Comparison of ENCODE assay signal across 21 cellular contexts in the genomic region with DNA sequence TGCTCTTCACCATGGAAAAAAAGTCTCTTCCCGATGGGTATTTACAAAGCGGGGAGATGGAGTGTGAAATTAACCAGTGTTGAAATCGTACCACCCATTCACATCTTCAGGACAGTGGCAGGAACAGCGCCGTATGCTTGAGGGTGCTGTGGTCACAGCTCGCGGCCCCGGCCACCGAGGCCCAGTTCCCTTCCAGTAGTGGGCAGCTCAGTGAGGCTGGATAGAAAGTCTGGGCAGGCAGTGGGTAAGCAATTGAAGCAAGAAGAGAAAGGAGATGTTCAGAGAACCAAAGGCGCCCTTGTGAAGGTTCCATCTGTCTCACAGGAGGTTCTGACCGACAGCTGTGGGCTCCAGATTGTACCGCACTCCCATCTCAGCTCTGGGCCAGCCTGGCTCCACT. TPM values are rescaled to one million over a fixed set of nuclear protein-coding genes. Genes with fewer than 3 reads are reported as not detected.
DNase-seq lines count a peak whose midpoint lies in the region; ATAC-seq and TF ChIP-seq lines count a peak whose summit lies in the region.
"Had no signal": no experiment of that assay in that cellular context is flagged by ENCODE, and none has a peak within 500 bp of the region (broad histone marks: within the 10 kb centered on the region; RNA-seq: fewer than 3 reads in every experiment).

No MANE protein-coding gene starts in this region.

- H2BK15ac ChIP-seq in H9 (ENCODE audit: low read depth, low read length) (no peak overlapping the region), neuronal stem cell (ENCODE audit: low read length) (no peak overlapping the region)

- H3K18ac ChIP-seq in H9 (ENCODE audit: insufficient read length, low read depth, low read length): no peak overlapping the region
- no peak overlapping the region for H3K18ac ChIP-seq in neuronal stem cell (ENCODE audit: low read length)

- no peak for ATAC-seq in activated CD4-positive, alpha-beta T cell treated with anti-CD3 and anti-CD28 coated beads for 36 hours
- ATAC-seq in GM19397 (IDR thresholded peaks at IDR 0.05; ENCODE audit: unreplicated experiment): no peak
- ATAC-seq: gastroesophageal sphincter, psoas muscle had no signal

- DNase-seq in activated CD4-positive, alpha-beta T cell treated with anti-CD3 and anti-CD28 coated beads for 36 hours: no peak
- DNase-seq in activated CD4-positive, alpha-beta T cell treated with anti-CD3 and anti-CD28 coated beads, Interleukin-2, amount 50 U/mL, for 4 hours: no peak
- DNase-seq in H9 (no peak), neuronal stem cell (ENCODE audit: low spot score) (no peak), NCI-H69 (lab: John Stamatoyannopoulos, UW) (no peak), NCI-H2081 (lab: John Stamatoyannopoulos, UW) (no peak)
- DNase-seq: activated CD4-positive, alpha-beta memory T cell treated with anti-CD3 and anti-CD28 coated beads for 36 hours; activated T-cell treated with anti-CD3 and anti-CD28 coated beads, Interleukin-2, amount 50 U/mL, for 48 hours; amygdala; KG1; naive B cell; NCI-H2029 treated with DMSO at 0.1 percent for 48 hours; psoas muscle; stimulated activated CD4-positive, alpha-beta T cell treated with anti-CD3 and anti-CD28 coated beads, Interleukin-4, amount 100 ng/mL, for 1 hour had no signal

- no peak overlapping the region for H4K91ac ChIP-seq in H9 (ENCODE audit: insufficient read length, low read depth, low read length)
- H4K91ac ChIP-seq in neuronal stem cell (ENCODE audit: low read depth, low read length, poor library complexity): no peak overlapping the region

- no peak overlapping the region for H2AFZ ChIP-seq in H9 (ENCODE audit: low read length)
- no peak overlapping the region for H2AFZ ChIP-seq in neuronal stem cell (ENCODE audit: low read length)

- H2AK5ac ChIP-seq in H9 (ENCODE audit: insufficient read length, low read length) (no peak overlapping the region), neuronal stem cell (ENCODE audit: low read depth, low read length) (no peak overlapping the region)

- H3K23me2 ChIP-seq in H9 (ENCODE audit: insufficient read length, low read depth, low read length, poor library complexity, severe bottlenecking): no peaks in the 10 kb centered on the region

- no peak overlapping the region for H2BK120ac ChIP-seq in H9 (ENCODE audit: low read depth, low read length, poor library complexity, severe bottlenecking)
- H2BK120ac ChIP-seq in neuronal stem cell (ENCODE audit: low read depth, low read length): no peak overlapping the region

- H2BK12ac ChIP-seq in H9 (ENCODE audit: insufficient read length, low read depth, low read length): no peak overlapping the region
- H2BK12ac ChIP-seq in neuronal stem cell (ENCODE audit: low read length): no peak overlapping the region

- H3K9me3 Mint-ChIP-seq in activated CD4-positive, alpha-beta T cell treated with anti-CD3 and anti-CD28 coated beads for 36 hours (ENCODE audit: low read depth): no peaks in the 10 kb centered on the region
- H3K9me3 Mint-ChIP-seq in H9: no peaks in the 10 kb centered on the region
- H3K9me3 Mint-ChIP-seq in activated naive CD8-positive, alpha-beta T cell (ENCODE audit: low read depth): no peaks in the 10 kb centered on the region
- H3K9me3 Mint-ChIP-seq: activated CD4-positive, alpha-beta memory T cell treated with anti-CD3 and anti-CD28 coated beads for 36 hours; naive B cell had no signal

- H4K5ac ChIP-seq in H9 (ENCODE audit: insufficient read length, low read depth, low read length): no peak overlapping the region

- no peak overlapping the region for H3K56ac ChIP-seq in H9 (ENCODE audit: insufficient read length, low read depth, low read length)

- H3K4me1 Mint-ChIP-seq in activated CD4-positive, alpha-beta T cell treated with anti-CD3 and anti-CD28 coated beads for 36 hours: peaks cover 47% of the 10 kb centered on the region
- peaks cover 3 to 5% of the 10 kb centered on the region in 2 experiments; a peak in 2 of 4 replicates for H3K4me1 Mint-ChIP-seq in H9
- peaks cover 51% of the 10 kb centered on the region for H3K4me1 Mint-ChIP-seq in activated naive CD8-positive, alpha-beta T cell (ENCODE audit: low read depth)

- CTCF ChIA-PET in activated CD4-positive, alpha-beta T cell treated with anti-CD3 and anti-CD28 coated beads for 36 hours (lab: Charles Lee): no interaction called here

- peaks cover 55% of the 10 kb centered on the region for H3K36me3 Mint-ChIP-seq in activated CD4-positive, alpha-beta T cell treated with anti-CD3 and anti-CD28 coated beads for 36 hours (ENCODE audit: low read depth)
- H3K36me3 Mint-ChIP-seq in H9 (ENCODE audit: insufficient read depth in 1 of 3, low read depth in 3 of 3): peaks cover 12 to 52% (median 47%) of the 10 kb centered on the region in 3 experiments; a peak in 6 of 7 replicates
- peaks cover 7% of the 10 kb centered on the region for H3K36me3 Mint-ChIP-seq in activated naive CD8-positive, alpha-beta T cell

- H3K9ac ChIP-seq in H9 (ENCODE audit: extremely low read depth, insufficient read length, low read length) (no peak overlapping the region), neuronal stem cell (ENCODE audit: low read depth, low read length, poor library complexity) (no peak overlapping the region)

- H3K4me2 ChIP-seq in H9 (ENCODE audit: insufficient read depth, insufficient read length, low read length) (no peak overlapping the region), neuronal stem cell (ENCODE audit: insufficient read depth, low read length, poor library complexity, severe bottlenecking) (no peak overlapping the region)

- intact Hi-C loops in activated CD4-positive, alpha-beta T cell treated with anti-CD3 and anti-CD28 coated beads for 36 hours (cut with DNase I, micrococcal nuclease): no loop called here

- H3T11ph ChIP-seq in H9 (ENCODE audit: low read length): no peak overlapping the region

- POLR2A ChIA-PET in activated CD4-positive, alpha-beta T cell treated with anti-CD3 and anti-CD28 coated beads for 36 hours (lab: Charles Lee): no interaction called here

- no peak overlapping the region for H3K4me3 ChIP-seq in neuronal stem cell (ENCODE audit: low read length in 2 of 2)
- H3K4me3 ChIP-seq: gastroesophageal sphincter, psoas muscle, skin epidermis, suprapubic skin, vagina had no signal

- H3K36me3 ChIP-seq in neuronal stem cell (replicated peaks in 1 of 2; ENCODE audit: control insufficient read depth in 2 of 2, insufficient read depth in 2 of 2, low read length in 2 of 2): peaks cover 0 to 9% of the 10 kb centered on the region in 2 donors

- H3K79me1 ChIP-seq in H9 (ENCODE audit: insufficient read depth, low read depth, low read length, poor library complexity, severe bottlenecking): no peaks in the 10 kb centered on the region
- H3K79me1 ChIP-seq in neuronal stem cell (ENCODE audit: low read depth, low read length): no peaks in the 10 kb centered on the region

- no peak overlapping the region for H2BK5ac ChIP-seq in H9 (ENCODE audit: insufficient read length, low read length)
- H2BK5ac ChIP-seq in neuronal stem cell (ENCODE audit: low read length): no peak overlapping the region

- no peaks in the 10 kb centered on the region for H3K4me1 ChIP-seq in H9 (ENCODE audit: insufficient read depth, low read length)
- H3K4me1 ChIP-seq in neuronal stem cell (ENCODE audit: control insufficient read depth in 2 of 2, insufficient read depth in 1 of 2, low read depth in 1 of 2, low read length in 2 of 2): peaks cover 0 to 3% of the 10 kb centered on the region in 2 donors
- H3K4me1 ChIP-seq: gastroesophageal sphincter, psoas muscle, vagina had no signal

- peak overlapping the region; percentile 58 for H3K27ac Mint-ChIP-seq in activated CD4-positive, alpha-beta T cell treated with anti-CD3 and anti-CD28 coated beads for 36 hours
- H3K27ac Mint-ChIP-seq in H9: peak overlapping the region; percentile 35 to 49 (median 36); a peak in 2 of 7 replicates
- H3K27ac Mint-ChIP-seq in activated naive CD8-positive, alpha-beta T cell: peak overlapping the region; percentile 83

- TF ChIP-seq CTCF in H9 (conservative IDR thresholded peaks at IDR 0.05): no peak

- no peak overlapping the region for H2BK20ac ChIP-seq in H9 (ENCODE audit: low read depth, low read length, poor library complexity, severe bottlenecking)

- WGBS in H9 (ENCODE audit: extremely low coverage, insufficient read length, low lambda C conversion rate): no CpG with 5 or more reads among the region's 12 CpGs
- WGBS in neuronal stem cell (ENCODE audit: extremely low coverage in 2 of 2, insufficient read length in 2 of 2, insufficient replicate concordance in 1 of 2), 2 donors: no CpG with 5 or more reads among the region's 12 CpGs

- no peak overlapping the region for H3K27ac ChIP-seq in H9 (ENCODE audit: insufficient read length, low read depth, low read length)
- H3K27ac ChIP-seq in neuronal stem cell (replicated peaks; ENCODE audit: low read length): no peak overlapping the region
- H3K27ac ChIP-seq: gastroesophageal sphincter, psoas muscle, RWPE1, skin epidermis, suprapubic skin, vagina had no signal

- no peak overlapping the region for H4K8ac ChIP-seq in H9 (replicated peaks; ENCODE audit: insufficient read length, low read depth, low read length)
- no peak overlapping the region for H4K8ac ChIP-seq in neuronal stem cell (ENCODE audit: low read depth, low read length)

- H3K79me2 ChIP-seq in H9 (ENCODE audit: insufficient read depth, low read length): no peaks in the 10 kb centered on the region

- no peaks in the 10 kb centered on the region for H3K27me3 ChIP-seq in H9 (ENCODE audit: insufficient read depth, low read length)
- no peaks in the 10 kb centered on the region for H3K27me3 ChIP-seq in neuronal stem cell (ENCODE audit: control insufficient read depth in 3 of 3, insufficient read depth in 3 of 3, low read depth in 1 of 3, low read length in 3 of 3)
- H3K27me3 ChIP-seq: gastroesophageal sphincter, suprapubic skin, vagina had no signal

- H3K14ac ChIP-seq in H9 (ENCODE audit: insufficient read depth, low read length) (no peak overlapping the region), neuronal stem cell (ENCODE audit: low read length) (peak overlapping the region; percentile 77)

- H4K20me1 ChIP-seq in H9 (ENCODE audit: control insufficient read depth, insufficient read depth, insufficient read length): no peaks in the 10 kb centered on the region

- H3K4ac ChIP-seq in H9 (ENCODE audit: low read depth, low read length) (no peak overlapping the region), neuronal stem cell (ENCODE audit: low read length) (no peak overlapping the region)

- no peak overlapping the region for H3K23ac ChIP-seq in H9 (ENCODE audit: insufficient read length, low read depth, low read length)
- no peak overlapping the region for H3K23ac ChIP-seq in neuronal stem cell (ENCODE audit: low read depth, low read length, poor library complexity)

- no peaks in the 10 kb centered on the region for H3K9me3 ChIP-seq in H9 (ENCODE audit: control insufficient read depth, low read depth, low read length)
- H3K9me3 ChIP-seq in neuronal stem cell (replicated peaks in 1 of 2; ENCODE audit: control insufficient read depth in 2 of 2, insufficient read depth in 1 of 2, low read depth in 1 of 2, low read length in 2 of 2): peaks cover 0 to 2% of the 10 kb centered on the region in 2 donors
- H3K9me3 ChIP-seq: gastroesophageal sphincter, psoas muscle, suprapubic skin, vagina had no signal

- no peaks in the 10 kb centered on the region for H3K27me3 Mint-ChIP-seq in activated CD4-positive, alpha-beta T cell treated with anti-CD3 and anti-CD28 coated beads for 36 hours
- H3K27me3 Mint-ChIP-seq in H9 (ENCODE audit: low read depth): no peaks in the 10 kb centered on the region
- H3K27me3 Mint-ChIP-seq in activated naive CD8-positive, alpha-beta T cell: no peaks in the 10 kb centered on the region
- H3K27me3 Mint-ChIP-seq: activated CD4-positive, alpha-beta memory T cell treated with anti-CD3 and anti-CD28 coated beads for 36 hours; naive B cell had no signal

- no peak overlapping the region for H3K4me3 Mint-ChIP-seq in activated CD4-positive, alpha-beta T cell treated with anti-CD3 and anti-CD28 coated beads for 36 hours
- no peak overlapping the region for H3K4me3 Mint-ChIP-seq in H9
- H3K4me3 Mint-ChIP-seq in activated naive CD8-positive, alpha-beta T cell: no peak overlapping the region
- H3K4me3 Mint-ChIP-seq: activated CD4-positive, alpha-beta memory T cell treated with anti-CD3 and anti-CD28 coated beads for 36 hours had no signal

RNA-seq across cellular contexts. Expression of a gene that starts 59.1 kb away (rescaled TPM):
- total RNA-seq in activated CD4-positive, alpha-beta T cell treated with anti-CD3 and anti-CD28 coated beads for 36 hours: 10 to 100 TPM; 38.6 to 49.9 TPM
- total RNA-seq in H9 (2021): 58.2 and 62.7 TPM in 2 replicates
- 75.3 TPM for polyA plus RNA-seq in neuronal stem cell (2013, experiment 1 of 2)
- 79.8 TPM for polyA plus RNA-seq in neuronal stem cell (2013, experiment 2 of 2)
